Comparison of ENCODE assay signal across 8 cellular contexts in genomic region chr4:9152182-9153007, GRCh38. TPM values are rescaled to one million over a fixed set of nuclear protein-coding genes. Genes with fewer than 3 reads are reported as not detected.
DNase-seq lines count a peak whose midpoint lies in the region; ATAC-seq and TF ChIP-seq lines count a peak whose summit lies in the region.
"Not testable (repeated sequence)": the region's sequence is repeated elsewhere in the genome, so short reads cannot be mapped to it uniquely, and the experiment has no call there.

No MANE protein-coding gene starts in this region.

- 0 to 1% (median 1%) methylated on average over 43 to 57 of the region's 63 CpGs for whole genome bisulfite sequencing in ovary, 3 donors

- H3K4me3 ChIP-seq in DOHH2 (ENCODE audit: low read length) (peak overlapping the region; percentile 64), ovary (peak overlapping the region; percentile 65)

- DNase-seq in NCI-H526 treated with DMSO at 0.1 percent for 48 hours (lab: John Stamatoyannopoulos, UW) (peak; percentile 37), caudate nucleus (lab: John Stamatoyannopoulos, UW) (peak in 60 of 61 donors; percentile 76 to 100 (median 96)), hepatic stellate cell (ENCODE audit: low spot score) (peak; percentile 78), ovary (peak; percentile 99)
- DNase-seq in activated CD4-positive, alpha-beta T cell treated with anti-CD3 and anti-CD28 coated beads, Interleukin-2, amount 50 U/mL, for 1 hour: peak; percentile 92
- DNase-seq in stimulated activated naive CD8-positive, alpha-beta T cell treated with anti-CD3 and anti-CD28 coated beads, Interleukin-15, Interleukin-2, amounts not matched to agents 100 U/mL and 50 U/mL, for 24 hours: peak; percentile 96

- not testable (repeated sequence) for H3K79me2 ChIP-seq in DOHH2 (ENCODE audit: control insufficient read depth, low read length)

- not testable (repeated sequence) for H3K4me1 ChIP-seq in DOHH2 (ENCODE audit: control insufficient read depth, low read length); ovary (ENCODE audit: insufficient read depth)

- H3K36me3 ChIP-seq in DOHH2 (ENCODE audit: control insufficient read depth, low read length); ovary: not testable (repeated sequence)

- TF ChIP-seq EP300 in ovary (IDR thresholded peaks at IDR 0.05): not testable (repeated sequence)

- H3K4me2 ChIP-seq in DOHH2 (ENCODE audit: low read length): peak overlapping the region; percentile 48

- not testable (repeated sequence) for H3K9me3 ChIP-seq in DOHH2 (ENCODE audit: control insufficient read depth, insufficient read depth, low read length); ovary

- H3K9me2 ChIP-seq in DOHH2 (replicated peaks; ENCODE audit: control insufficient read depth, low read length): not testable (repeated sequence)

- intact Hi-C loops in ovary (cut with DNase I): not testable (repeated sequence)

- H3K27me3 ChIP-seq in DOHH2 (ENCODE audit: control insufficient read depth, low read length); ovary: not testable (repeated sequence)

- ATAC-seq in HG03103 (IDR thresholded peaks at IDR 0.05; ENCODE audit: low read depth, unreplicated experiment): peak; percentile 58
- ATAC-seq in stimulated activated naive CD8-positive, alpha-beta T cell treated with anti-CD3 and anti-CD28 coated beads, Interleukin-15, Interleukin-2, amounts not matched to agents 100 U/mL and 50 U/mL, for 24 hours: peak; percentile 84

- peak; percentile 76 for TF ChIP-seq POLR2A in ovary (IDR thresholded peaks at IDR 0.05)

- not testable (repeated sequence) for TF ChIP-seq CTCF in DOHH2 (IDR thresholded peaks at IDR 0.05; ENCODE audit: low read depth, low read length, poor library complexity, severe bottlenecking); ovary (IDR thresholded peaks at IDR 0.05)

- H3F3A ChIP-seq in DOHH2 (ENCODE audit: control insufficient read depth, insufficient read depth): not testable (repeated sequence)

- not testable (repeated sequence) for H3K27ac ChIP-seq in DOHH2 (ENCODE audit: low read depth, low read length)
- H3K27ac ChIP-seq in caudate nucleus (ENCODE audit: low read depth, low read length) (peak overlapping the region; percentile 97), ovary (peak overlapping the region; percentile 85 to 89)

- H4K20me1 ChIP-seq in DOHH2 (ENCODE audit: control insufficient read depth, insufficient read depth, low read depth, low read length): not testable (repeated sequence)

RNA-seq across cellular contexts. Expression of gene FAM90A26, which starts 17.8 kb away (rescaled TPM):
- total RNA-seq in ovary: not detected
- polyA plus RNA-seq in ovary: not detected

RNA-seq across cellular contexts. Expression of gene USP17L10, which starts 58.1 kb away (rescaled TPM):
- not detected for total RNA-seq in ovary
- polyA plus RNA-seq in ovary: not detected

Comparison
In these comparisons a context has a peak if more than half of its experiments do, and no peak if none do; other contexts are left out.
1. DNase-seq: peak in every context shown above with its lines; median percentile 99 in ovary; 96 in caudate nucleus; 96 in stimulated activated naive CD8-positive, alpha-beta T cell treated with anti-CD3 and anti-CD28 coated beads, Interleukin-15, Interleukin-2, amounts not matched to agents 100 U/mL and 50 U/mL, for 24 hours; 92 in activated CD4-positive, alpha-beta T cell treated with anti-CD3 and anti-CD28 coated beads, Interleukin-2, amount 50 U/mL, for 1 hour; 78 in hepatic stellate cell; 37 in NCI-H526 treated with DMSO at 0.1 percent for 48 hours.